Comparison of ENCODE assay signal across 1 cellular context in the genomic region with DNA sequence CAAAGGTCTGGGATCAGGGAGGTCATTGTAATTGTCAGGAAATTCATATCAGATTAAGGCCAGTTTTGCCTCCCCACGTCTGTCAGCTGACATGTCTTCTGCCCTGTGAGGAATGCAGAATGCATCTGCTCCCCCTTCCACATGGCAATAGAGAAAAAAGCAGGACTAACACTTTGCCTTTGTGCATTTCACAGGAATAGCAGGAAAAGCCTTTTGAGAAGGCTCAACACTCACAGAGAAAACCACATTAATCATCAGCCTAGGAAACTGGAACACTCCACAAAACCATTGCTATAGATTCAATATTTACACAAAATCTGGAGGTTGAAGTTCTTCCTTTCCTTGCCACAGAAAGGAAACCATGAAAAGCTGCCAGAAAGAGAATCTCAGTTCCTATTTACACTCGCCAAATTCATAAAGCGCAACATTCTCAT.
TF ChIP-seq lines count a peak whose summit lies in the region.

No MANE protein-coding gene starts in this region.

TF ChIP-seq in HepG2, 621 proteins besides CTCF, POLR2A, EP300 and RAD21 (continued from another document):
- TF ChIP-seq, protein P1, sequence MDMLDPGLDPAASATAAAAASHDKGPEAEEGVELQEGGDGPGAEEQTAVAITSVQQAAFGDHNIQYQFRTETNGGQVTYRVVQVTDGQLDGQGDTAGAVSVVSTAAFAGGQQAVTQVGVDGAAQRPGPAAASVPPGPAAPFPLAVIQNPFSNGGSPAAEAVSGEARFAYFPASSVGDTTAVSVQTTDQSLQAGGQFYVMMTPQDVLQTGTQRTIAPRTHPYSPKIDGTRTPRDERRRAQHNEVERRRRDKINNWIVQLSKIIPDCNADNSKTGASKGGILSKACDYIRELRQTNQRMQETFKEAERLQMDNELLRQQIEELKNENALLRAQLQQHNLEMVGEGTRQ (IDR thresholded peaks at IDR 0.05; ENCODE audit: low read depth, low read length): no peak
- TF ChIP-seq, protein P1 (CRISPR knock-in tag; IDR thresholded peaks at IDR 0.05; ENCODE audit: borderline replicate concordance): no peak
- TF ChIP-seq, protein P2, sequence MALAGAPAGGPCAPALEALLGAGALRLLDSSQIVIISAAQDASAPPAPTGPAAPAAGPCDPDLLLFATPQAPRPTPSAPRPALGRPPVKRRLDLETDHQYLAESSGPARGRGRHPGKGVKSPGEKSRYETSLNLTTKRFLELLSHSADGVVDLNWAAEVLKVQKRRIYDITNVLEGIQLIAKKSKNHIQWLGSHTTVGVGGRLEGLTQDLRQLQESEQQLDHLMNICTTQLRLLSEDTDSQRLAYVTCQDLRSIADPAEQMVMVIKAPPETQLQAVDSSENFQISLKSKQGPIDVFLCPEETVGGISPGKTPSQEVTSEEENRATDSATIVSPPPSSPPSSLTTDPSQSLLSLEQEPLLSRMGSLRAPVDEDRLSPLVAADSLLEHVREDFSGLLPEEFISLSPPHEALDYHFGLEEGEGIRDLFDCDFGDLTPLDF (CRISPR knock-in tag; IDR thresholded peaks at IDR 0.05): no peak
- TF ChIP-seq GATA4 (IDR thresholded peaks at IDR 0.05; ENCODE audit: borderline replicate concordance, low read depth) (no peak), ZNF432 (CRISPR knock-in tag; IDR thresholded peaks at IDR 0.05; ENCODE audit: borderline replicate concordance) (no peak), TBL1XR1 (IDR thresholded peaks at IDR 0.05; ENCODE audit: borderline replicate concordance, low read length, partially characterized antibody) (no peak), GFI1 (CRISPR knock-in tag; IDR thresholded peaks at IDR 0.05; ENCODE audit: borderline replicate concordance) (peak; percentile 86), ZNF569 (CRISPR knock-in tag; IDR thresholded peaks at IDR 0.05; ENCODE audit: borderline replicate concordance) (no peak), BCL6 (CRISPR knock-in tag; IDR thresholded peaks at IDR 0.05) (no peak), ZNF839 (CRISPR knock-in tag; IDR thresholded peaks at IDR 0.05; ENCODE audit: borderline replicate concordance) (no peak), HMG20A (CRISPR knock-in tag; IDR thresholded peaks at IDR 0.05; ENCODE audit: borderline replicate concordance) (peak; percentile 64; the same call in 1 of the 2 replicates), MED13 (CRISPR knock-in tag; IDR thresholded peaks at IDR 0.05) (no peak)
- TF ChIP-seq, protein P3, sequence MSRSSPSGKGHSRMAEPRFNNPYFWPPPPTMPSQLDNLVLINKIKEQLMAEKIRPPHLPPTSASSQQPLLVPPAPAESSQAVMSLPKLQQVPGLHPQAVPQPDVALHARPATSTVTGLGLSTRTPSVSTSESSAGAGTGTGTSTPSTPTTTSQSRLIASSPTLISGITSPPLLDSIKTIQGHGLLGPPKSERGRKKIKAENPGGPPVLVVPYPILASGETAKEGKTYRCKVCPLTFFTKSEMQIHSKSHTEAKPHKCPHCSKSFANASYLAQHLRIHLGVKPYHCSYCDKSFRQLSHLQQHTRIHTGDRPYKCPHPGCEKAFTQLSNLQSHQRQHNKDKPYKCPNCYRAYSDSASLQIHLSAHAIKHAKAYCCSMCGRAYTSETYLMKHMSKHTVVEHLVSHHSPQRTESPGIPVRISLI (CRISPR knock-in tag; IDR thresholded peaks at IDR 0.05; ENCODE audit: borderline replicate concordance): no peak
- TF ChIP-seq, protein P4, sequence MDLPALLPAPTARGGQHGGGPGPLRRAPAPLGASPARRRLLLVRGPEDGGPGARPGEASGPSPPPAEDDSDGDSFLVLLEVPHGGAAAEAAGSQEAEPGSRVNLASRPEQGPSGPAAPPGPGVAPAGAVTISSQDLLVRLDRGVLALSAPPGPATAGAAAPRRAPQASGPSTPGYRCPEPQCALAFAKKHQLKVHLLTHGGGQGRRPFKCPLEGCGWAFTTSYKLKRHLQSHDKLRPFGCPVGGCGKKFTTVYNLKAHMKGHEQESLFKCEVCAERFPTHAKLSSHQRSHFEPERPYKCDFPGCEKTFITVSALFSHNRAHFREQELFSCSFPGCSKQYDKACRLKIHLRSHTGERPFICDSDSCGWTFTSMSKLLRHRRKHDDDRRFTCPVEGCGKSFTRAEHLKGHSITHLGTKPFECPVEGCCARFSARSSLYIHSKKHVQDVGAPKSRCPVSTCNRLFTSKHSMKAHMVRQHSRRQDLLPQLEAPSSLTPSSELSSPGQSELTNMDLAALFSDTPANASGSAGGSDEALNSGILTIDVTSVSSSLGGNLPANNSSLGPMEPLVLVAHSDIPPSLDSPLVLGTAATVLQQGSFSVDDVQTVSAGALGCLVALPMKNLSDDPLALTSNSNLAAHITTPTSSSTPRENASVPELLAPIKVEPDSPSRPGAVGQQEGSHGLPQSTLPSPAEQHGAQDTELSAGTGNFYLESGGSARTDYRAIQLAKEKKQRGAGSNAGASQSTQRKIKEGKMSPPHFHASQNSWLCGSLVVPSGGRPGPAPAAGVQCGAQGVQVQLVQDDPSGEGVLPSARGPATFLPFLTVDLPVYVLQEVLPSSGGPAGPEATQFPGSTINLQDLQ (CRISPR knock-in tag; IDR thresholded peaks at IDR 0.05): no peak
- TF ChIP-seq, protein P5, sequence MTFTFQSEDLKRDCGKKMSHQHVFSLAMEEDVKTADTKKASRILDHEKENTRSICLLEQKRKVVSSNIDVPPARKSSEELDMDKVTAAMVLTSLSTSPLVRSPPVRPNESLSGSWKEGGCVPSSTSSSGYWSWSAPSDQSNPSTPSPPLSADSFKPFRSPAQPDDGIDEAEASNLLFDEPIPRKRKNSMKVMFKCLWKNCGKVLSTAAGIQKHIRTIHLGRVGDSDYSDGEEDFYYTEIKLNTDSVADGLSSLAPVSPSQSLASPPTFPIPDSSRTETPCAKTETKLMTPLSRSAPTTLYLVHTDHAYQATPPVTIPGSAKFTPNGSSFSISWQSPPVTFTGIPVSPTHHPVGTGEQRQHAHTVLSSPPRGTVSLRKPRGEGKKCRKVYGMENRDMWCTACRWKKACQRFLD (CRISPR knock-in tag; IDR thresholded peaks at IDR 0.05; ENCODE audit: borderline replicate concordance): no peak
